1 cellular context compared by ENCODE assay signal in genomic region chr1:154272217-154272998, GRCh38.
TF ChIP-seq lines count a peak whose summit lies in the region.

HAX1 (plus strand) TSS chr1:154272629; CDS start chr1:154272724, 95 bp downstream.

TF ChIP-seq in K562, 482 proteins besides CTCF, POLR2A, EP300 and RAD21 (continued from another document and continues in another):
- TF ChIP-seq CEBPZ (IDR thresholded peaks at IDR 0.05; ENCODE audit: borderline replicate concordance, low read depth, low read length) (no peak), HOXB6 (CRISPR knock-in tag; IDR thresholded peaks at IDR 0.05; ENCODE audit: borderline replicate concordance) (no peak), SNRNP70 (optimal IDR thresholded peaks at IDR 0.05; ENCODE audit: low read depth, low read length) (no peak), SIX5 (IDR thresholded peaks at IDR 0.05; ENCODE audit: borderline replicate concordance in 1 of 2, insufficient read depth in 1 of 2, low read depth in 1 of 2, low read length in 2 of 2) (no peak), ZNF121 (CRISPR knock-in tag; conservative IDR thresholded peaks at IDR 0.05) (no peak), PPARD (CRISPR knock-in tag; IDR thresholded peaks at IDR 0.05) (no peak), ZNF3 (CRISPR knock-in tag; IDR thresholded peaks at IDR 0.05) (no peak), ARID4B (CRISPR knock-in tag; IDR thresholded peaks at IDR 0.05) (peak; percentile 67; the same call in 1 of the 2 replicates), MTA2 (IDR thresholded peaks at IDR 0.05; ENCODE audit: low read depth) (no peak), ZFP36 (IDR thresholded peaks at IDR 0.05; ENCODE audit: low read depth, low read length, partially characterized antibody) (no peak), ILF3 (IDR thresholded peaks at IDR 0.05; ENCODE audit: borderline replicate concordance) (no peak), ZNF318 (IDR thresholded peaks at IDR 0.05; ENCODE audit: borderline replicate concordance in 1 of 2, low read depth in 1 of 2) (0 out of 4 replicates have a peak, but pooled peaks of 1 of the 2 experiments have one; percentile 12), DACH1 (IDR thresholded peaks at IDR 0.05; ENCODE audit: partially characterized antibody) (no peak), MEF2A (IDR thresholded peaks at IDR 0.05; ENCODE audit: control insufficient read depth, low read depth, low read length) (no peak), SMC3 (conservative IDR thresholded peaks at IDR 0.05; ENCODE audit: insufficient read depth, low read depth, low read length) (peak; percentile 85), FOXJ3 (CRISPR knock-in tag; IDR thresholded peaks at IDR 0.05) (no peak), ZBTB49 (CRISPR knock-in tag; IDR thresholded peaks at IDR 0.05; ENCODE audit: borderline replicate concordance) (no peak), SNIP1 (IDR thresholded peaks at IDR 0.05; ENCODE audit: low read depth) (no peak), ZNF561 (CRISPR knock-in tag; conservative IDR thresholded peaks at IDR 0.05) (no peak), PML (IDR thresholded peaks at IDR 0.05; ENCODE audit: low read length) (peak; percentile 38), ZNF445 (CRISPR knock-in tag; IDR thresholded peaks at IDR 0.05; ENCODE audit: low read depth) (no peak), NUFIP1 (IDR thresholded peaks at IDR 0.05; ENCODE audit: partially characterized antibody) (no peak), EGR1 (conservative IDR thresholded peaks at IDR 0.05) (peak; percentile 96), HCFC1 (IDR thresholded peaks at IDR 0.05; ENCODE audit: low read depth, low read length) (peak; percentile 55; the same call in 1 of the 2 replicates), ERF (CRISPR knock-in tag; IDR thresholded peaks at IDR 0.05) (peak; percentile 53; the same call in 1 of the 2 replicates), TAF1 (IDR thresholded peaks at IDR 0.05; ENCODE audit: control insufficient read depth, extremely low read depth, insufficient read depth, low read length, severe bottlenecking) (peak; percentile 91), ESRRB (CRISPR knock-in tag; IDR thresholded peaks at IDR 0.05; ENCODE audit: borderline replicate concordance) (no peak), YY1 (IDR thresholded peaks at IDR 0.05; ENCODE audit: borderline replicate concordance in 1 of 3, control insufficient read depth in 1 of 3, extremely low read depth in 1 of 3, insufficient read depth in 3 of 3, insufficient read length in 1 of 3, insufficient replicate concordance in 2 of 3, low read depth in 1 of 3, low read length in 2 of 3) (peak in 1 of 3 experiments; percentile 7), EWSR1 (IDR thresholded peaks at IDR 0.05; ENCODE audit: borderline replicate concordance, low read depth, partially characterized antibody) (no peak), ILK (tag; IDR thresholded peaks at IDR 0.05; ENCODE audit: borderline replicate concordance, low read depth) (no peak), ZNF586 (CRISPR knock-in tag; conservative IDR thresholded peaks at IDR 0.05) (no peak), ZNF280A (IDR thresholded peaks at IDR 0.05; ENCODE audit: low read depth, partially characterized antibody) (no peak), PHB (CRISPR knock-in tag; IDR thresholded peaks at IDR 0.05) (no peak), CEBPB (tag; IDR thresholded peaks at IDR 0.05) (peak; percentile 86), ADNP (tag; IDR thresholded peaks at IDR 0.05) (no peak), TBL1XR1 (IDR thresholded peaks at IDR 0.05; ENCODE audit: low read length in 2 of 2) (no peak; a peak in 1 of 4 replicates), GTF2A2 (tag; IDR thresholded peaks at IDR 0.05) (no peak), SMARCA4 (IDR thresholded peaks at IDR 0.05) (no peak), SUPT5H (IDR thresholded peaks at IDR 0.05) (peak; percentile 81), ZNF75A (CRISPR knock-in tag; IDR thresholded peaks at IDR 0.05) (no peak), ZNF124 (CRISPR knock-in tag; IDR thresholded peaks at IDR 0.05) (no peak), CBFB (CRISPR knock-in tag; IDR thresholded peaks at IDR 0.05) (no peak), CAMTA2 (CRISPR knock-in tag; conservative IDR thresholded peaks at IDR 0.05) (0 out of 2 replicates have a peak, but pooled peaks have one; percentile 50), THRAP3 (IDR thresholded peaks at IDR 0.05; ENCODE audit: borderline replicate concordance) (no peak), C11orf30 (IDR thresholded peaks at IDR 0.05; ENCODE audit: low read depth) (peak; percentile 98), SLC30A9 (CRISPR knock-in tag; IDR thresholded peaks at IDR 0.05) (no peak), HDGF (IDR thresholded peaks at IDR 0.05) (no peak), TRIM28 (IDR thresholded peaks at IDR 0.05) (no peak), SAP30 (IDR thresholded peaks at IDR 0.05; ENCODE audit: borderline replicate concordance, insufficient read depth, low read depth, low read length, poor library complexity, severe bottlenecking) (peak; percentile 15), PTBP1 (IDR thresholded peaks at IDR 0.05; ENCODE audit: low read depth, low read length) (no peak)
